In the genomic region with DNA sequence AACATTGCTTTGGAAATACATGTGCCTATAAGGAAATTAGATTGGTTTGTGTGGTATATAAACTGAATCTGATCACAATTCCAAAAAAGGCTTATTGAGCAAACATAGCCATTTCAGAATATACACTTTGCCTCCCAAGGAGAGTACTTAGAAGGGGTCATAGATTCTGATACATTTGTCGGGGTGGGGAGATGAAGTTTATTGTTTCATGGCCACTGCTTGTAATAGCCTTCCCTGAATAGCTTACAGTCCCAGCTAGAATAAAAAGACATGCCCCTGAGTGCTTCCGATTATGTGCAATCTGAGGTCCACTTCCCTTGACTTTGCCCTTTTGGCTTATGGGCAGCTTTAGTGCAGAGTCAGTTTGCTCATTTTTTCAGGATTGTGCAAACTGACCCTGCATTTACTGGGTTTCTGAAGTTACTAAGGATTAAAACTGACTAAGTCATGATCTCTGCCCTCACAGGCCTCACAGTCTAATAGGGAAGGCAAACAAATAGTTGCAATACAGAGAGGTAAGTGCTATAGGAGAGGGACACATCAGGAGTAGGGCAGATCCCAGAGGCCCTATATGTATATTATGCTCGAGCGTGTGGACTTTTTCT, we compare ENCODE assay signal across 27 cellular contexts.
A peak's percentile ranks its signal among the peaks of the same experiment; 100 is the strongest.
DNase-seq lines count a peak whose midpoint lies in the region; ATAC-seq, FAIRE-seq and TF ChIP-seq lines count a peak whose summit lies in the region.
"Had no signal": no experiment of that assay in that cellular context is flagged by ENCODE, and none has a peak within 500 bp of the region (broad histone marks: within the 10 kb centered on the region; RNA-seq: fewer than 3 reads in every experiment).

No MANE protein-coding gene starts in this region.

- H3K36me3 ChIP-seq in right lobe of liver (no peaks in the 10 kb centered on the region), subcutaneous abdominal adipose tissue (ENCODE audit: control insufficient read depth in 5 of 5, insufficient read depth in 5 of 5, low read length in 5 of 5) (no peaks in the 10 kb centered on the region), SK-N-SH (replicated peaks in 1 of 2; ENCODE audit: control insufficient read depth in 1 of 2, insufficient read depth in 2 of 2, low read length in 1 of 2) (no peaks in the 10 kb centered on the region)
- H3K36me3 ChIP-seq: ascending aorta, heart right ventricle, left ventricle myocardium inferior had no signal

- H3K9me2 ChIP-seq in SK-N-SH, result no peaks in the 10 kb centered on the region

- H3K4me3 ChIP-seq in right lobe of liver, result no peak overlapping the region
- no peak overlapping the region for H3K4me3 ChIP-seq in subcutaneous abdominal adipose tissue (ENCODE audit: low read depth in 1 of 5, low read length in 5 of 5)
- no peak overlapping the region for H3K4me3 ChIP-seq in SK-N-SH (ENCODE audit: low read depth in 2 of 2, low read length in 1 of 2)
- H3K4me3 ChIP-seq: ascending aorta, dorsolateral prefrontal cortex, heart right ventricle, K562, left ventricle myocardium inferior had no signal

- ATAC-seq in right lobe of liver, result peak; percentile 80 to 94 (median 90)
- ATAC-seq: activated CD8-positive, alpha-beta memory T cell treated with anti-CD3 and anti-CD28 coated beads, Interleukin-2, amount 10 ng/mL, durations not matched to agents 7 days and 5 days; activated T-cell treated with anti-CD3 and anti-CD28 coated beads, Interleukin-2, amount 50 U/mL, for 72 hours; heart right ventricle; K562; natural killer cell treated with Interleukin-12 subunit alpha and Interleukin-12 subunit beta and Interleukin-15 and Interleukin-18, amount 100 ng/mL, for 72 hours had no signal

- H3K4me2 ChIP-seq in SK-N-SH, result no peak overlapping the region

- POLR2A ChIA-PET in SK-N-SH (lab: Yijun Ruan, JAX), result no interaction called here

- TF ChIP-seq CTCF in right lobe of liver (IDR thresholded peaks at IDR 0.05), result no peak
- no peak for TF ChIP-seq CTCF in SK-N-SH (IDR thresholded peaks at IDR 0.05)

- no peaks in the 10 kb centered on the region for H3K79me2 ChIP-seq in SK-N-SH (ENCODE audit: insufficient read depth)

- intact Hi-C loops in right lobe of liver (cut with DNase I), result no loop called here

- TF ChIP-seq RAD21 in SK-N-SH (IDR thresholded peaks at IDR 0.05; ENCODE audit: low read length), result no peak

- no peak for DNase-seq in HTR-8/SVneo (ENCODE audit: insufficient read length, low spot score)
- DNase-seq in right lobe of liver, result peak in 1 of 3 donors; percentile 82
- no peak for DNase-seq in SK-N-SH
- no peak for DNase-seq in AG08396 (ENCODE audit: low spot score)
- no peak for DNase-seq in erythroblast (lab: John Stamatoyannopoulos, UW)
- DNase-seq: activated CD4-positive, alpha-beta T cell treated with anti-CD3 and anti-CD28 coated beads, Interleukin-2, amount 10 ng/mL, durations not matched to agents 7 days and 5 days; activated CD8-positive, alpha-beta memory T cell treated with anti-CD3 and anti-CD28 coated beads, Interleukin-2, amount 10 ng/mL, durations not matched to agents 7 days and 5 days; activated T-cell treated with anti-CD3 and anti-CD28 coated beads, Interleukin-2, amount 50 U/mL, for 72 hours; C1 segment of cervical spinal cord; central memory CD4-positive, alpha-beta T cell; DMS79 treated with DMSO at 0.1 percent for 48 hours; dorsolateral prefrontal cortex; heart right ventricle; left ventricle myocardium inferior; MM.1S; NCI-H1417; NCI-H446; posterior cingulate gyrus; substantia nigra had no signal

- peak; percentile 51 for FAIRE-seq in HTR-8/SVneo (lab: Jason Lieb, UNC)
- FAIRE-seq: GM12891, K562, urothelium cell line had no signal

- WGBS in right lobe of liver (ENCODE audit: insufficient coverage, low coverage, low lambda C conversion rate, missing lambda C conversion rate), result 24% methylated on average over 4 of the region's 4 CpGs
- WGBS in SK-N-SH (ENCODE audit: low lambda C conversion rate), result 90% methylated on average over 4 of the region's 4 CpGs

- H4K20me1 ChIP-seq in SK-N-SH (ENCODE audit: insufficient read depth), result no peaks in the 10 kb centered on the region

- no peaks in the 10 kb centered on the region for H3K27me3 ChIP-seq in right lobe of liver
- H3K27me3 ChIP-seq in subcutaneous abdominal adipose tissue (ENCODE audit: control insufficient read depth in 5 of 5, insufficient read depth in 4 of 5, low read length in 5 of 5), result no peaks in the 10 kb centered on the region
- H3K27me3 ChIP-seq in SK-N-SH (ENCODE audit: insufficient read depth), result no peaks in the 10 kb centered on the region
- H3K27me3 ChIP-seq: ascending aorta, dorsolateral prefrontal cortex, foreskin keratinocyte had no signal

- H3F3A ChIP-seq in SK-N-SH (replicated peaks; ENCODE audit: insufficient read depth), result peaks cover 12% of the 10 kb centered on the region

- no peak overlapping the region for H2AFZ ChIP-seq in SK-N-SH (ENCODE audit: low read depth)

- peak; percentile 43 for TF ChIP-seq POLR2A in right lobe of liver (IDR thresholded peaks at IDR 0.05)
- no peak for TF ChIP-seq POLR2A in erythroblast (IDR thresholded peaks at IDR 0.05; ENCODE audit: low read length)

- H3K27ac ChIP-seq in cingulate gyrus (ENCODE audit: low read depth, low read length), result peak overlapping the region; percentile 24
- H3K27ac ChIP-seq in right lobe of liver, result peak overlapping the region; percentile 35 to 75 (median 52)
- H3K27ac ChIP-seq in subcutaneous abdominal adipose tissue (ENCODE audit: low read depth, low read length), result peak overlapping the region; percentile 10
- no peak overlapping the region for H3K27ac ChIP-seq in SK-N-SH (ENCODE audit: low read depth in 2 of 2, low read length in 1 of 2)
- H3K27ac ChIP-seq: ascending aorta, foreskin keratinocyte, heart right ventricle, left ventricle myocardium inferior had no signal

- H3K9me3 ChIP-seq in right lobe of liver (no peaks in the 10 kb centered on the region), subcutaneous abdominal adipose tissue (ENCODE audit: control insufficient read depth in 5 of 5, low read length in 5 of 5) (no peaks in the 10 kb centered on the region), SK-N-SH (no peaks in the 10 kb centered on the region)
- H3K9me3 ChIP-seq: ascending aorta, heart right ventricle, left ventricle myocardium inferior had no signal

- H3K4me1 ChIP-seq in right lobe of liver, result peaks cover 0 to 58% (median 20%) of the 10 kb centered on the region in 4 donors
- peaks cover 2 to 26% (median 19%) of the 10 kb centered on the region in 5 donors for H3K4me1 ChIP-seq in subcutaneous abdominal adipose tissue (ENCODE audit: control insufficient read depth in 5 of 5, insufficient read depth in 5 of 5, low read length in 5 of 5)
- H3K4me1 ChIP-seq in SK-N-SH (ENCODE audit: control insufficient read depth in 1 of 2, insufficient read depth in 2 of 2, low read depth in 1 of 2, low read length in 1 of 2), result peaks cover 20 to 29% of the 10 kb centered on the region in 2 experiments

- TF ChIP-seq EP300 in SK-N-SH (IDR thresholded peaks at IDR 0.05; ENCODE audit: borderline replicate concordance in 1 of 2, low read depth in 1 of 2, low read length in 1 of 2), result no peak

- H3K9ac ChIP-seq in subcutaneous abdominal adipose tissue (ENCODE audit: low read length in 5 of 5) (no peak overlapping the region), SK-N-SH (no peak overlapping the region)

- CTCF ChIA-PET in SK-N-SH (lab: Yijun Ruan, JAX), result interaction anchor here (0.7 kb wide), 1 partner anchor 89 kb away, joined by 4 read pairs; no protein-coding TSS in a partner anchor

TF ChIP-seq in SK-N-SH, 30 proteins besides CTCF, POLR2A, EP300 and RAD21 (continues in another document):
- TF ChIP-seq SIN3A (IDR thresholded peaks at IDR 0.05; ENCODE audit: borderline replicate concordance, low read depth, low read length) (no peak), YY1 (IDR thresholded peaks at IDR 0.05; ENCODE audit: low read depth) (no peak), GATA2 (CRISPR knock-in tag; IDR thresholded peaks at IDR 0.05) (no peak), NRF1 (IDR thresholded peaks at IDR 0.05; ENCODE audit: low read depth, low read length) (no peak), ZBTB33 (IDR thresholded peaks at IDR 0.05; ENCODE audit: borderline replicate concordance, low read depth) (no peak), FOSL2 (IDR thresholded peaks at IDR 0.05; ENCODE audit: borderline replicate concordance, low read depth) (no peak), CHD2 (IDR thresholded peaks at IDR 0.05; ENCODE audit: low read length, partially characterized antibody) (no peak), TAF1 (IDR thresholded peaks at IDR 0.05; ENCODE audit: borderline replicate concordance, low read depth, low read length) (no peak), FOXJ3 (CRISPR knock-in tag; IDR thresholded peaks at IDR 0.05) (no peak), RCOR1 (IDR thresholded peaks at IDR 0.05; ENCODE audit: low read length) (no peak), MEF2A (IDR thresholded peaks at IDR 0.05; ENCODE audit: borderline replicate concordance, low read depth) (no peak), TEAD4 (IDR thresholded peaks at IDR 0.05; ENCODE audit: borderline replicate concordance, insufficient read depth) (no peak), ELF1 (IDR thresholded peaks at IDR 0.05) (no peak), RXRA (IDR thresholded peaks at IDR 0.05; ENCODE audit: borderline replicate concordance, low read depth) (no peak)
- TF ChIP-seq, protein P1, sequence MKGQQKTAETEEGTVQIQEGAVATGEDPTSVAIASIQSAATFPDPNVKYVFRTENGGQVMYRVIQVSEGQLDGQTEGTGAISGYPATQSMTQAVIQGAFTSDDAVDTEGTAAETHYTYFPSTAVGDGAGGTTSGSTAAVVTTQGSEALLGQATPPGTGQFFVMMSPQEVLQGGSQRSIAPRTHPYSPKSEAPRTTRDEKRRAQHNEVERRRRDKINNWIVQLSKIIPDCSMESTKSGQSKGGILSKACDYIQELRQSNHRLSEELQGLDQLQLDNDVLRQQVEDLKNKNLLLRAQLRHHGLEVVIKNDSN (IDR thresholded peaks at IDR 0.05; ENCODE audit: borderline replicate concordance, low read depth), result no peak

Comparison
In these comparisons a context has a peak if more than half of its experiments do, and no peak if none do; other contexts are left out.
1. H3K27ac ChIP-seq: peak in cingulate gyrus (single experiment), right lobe of liver (3 of 3) and subcutaneous abdominal adipose tissue (single experiment); none in SK-N-SH (0 of 2).